In the genomic region with DNA sequence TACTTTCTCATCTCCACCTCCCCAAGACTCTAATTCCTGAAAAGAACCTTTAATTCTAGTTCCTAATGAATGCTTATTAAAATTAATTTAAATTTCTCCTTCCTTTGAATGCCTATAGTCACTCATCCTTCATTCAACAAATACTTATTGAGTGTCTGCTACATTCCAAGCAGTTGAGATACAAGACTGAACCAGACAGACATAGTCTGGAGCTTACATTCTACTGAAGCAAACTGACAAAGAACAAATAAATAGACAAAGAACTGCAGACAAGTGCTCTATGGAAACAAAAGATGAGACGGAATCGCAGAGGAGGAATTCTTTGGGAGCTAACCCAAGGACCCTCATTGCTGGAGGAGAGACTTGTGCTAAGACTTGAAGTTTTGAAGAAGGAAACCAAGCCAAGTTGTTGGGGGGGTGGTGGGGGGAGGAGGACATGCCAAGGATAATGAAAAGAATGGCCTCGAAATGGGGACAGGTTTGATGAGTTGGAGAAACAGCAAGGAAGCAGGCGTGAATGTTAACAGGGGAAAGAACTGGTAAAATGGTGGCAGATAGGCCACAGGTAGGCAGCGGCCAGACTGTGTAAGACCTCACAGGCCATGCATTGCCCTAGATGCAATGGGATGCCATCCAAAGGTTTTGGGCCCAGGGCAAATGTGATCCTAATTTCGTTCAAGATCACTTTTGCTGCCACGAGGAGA, we compare ENCODE assay signal across 8 cellular contexts. TPM values are rescaled to one million over a fixed set of nuclear protein-coding genes. Genes with fewer than 3 reads are reported as not detected.
DNase-seq lines count a peak whose midpoint lies in the region; ATAC-seq and TF ChIP-seq lines count a peak whose summit lies in the region.

No MANE protein-coding gene starts in this region.

- no peaks in the 10 kb centered on the region for H3K27me3 Mint-ChIP-seq in endodermal cell (ENCODE audit: insufficient read depth)
- H3K27me3 Mint-ChIP-seq in nephron progenitor cell (ENCODE audit: low read depth, poor library complexity) = no peaks in the 10 kb centered on the region

- peak; percentile 14 for ATAC-seq in PC-3

- peak overlapping the region; percentile 82 for H3K4me2 ChIP-seq in PC-3 (ENCODE audit: low read length)

- CTCF ChIA-PET in PC-3 (lab: Charles Lee) = no interaction called here

- peak overlapping the region; percentile 84 for H3K9ac ChIP-seq in PC-3 (ENCODE audit: low read length)
- H3K9ac ChIP-seq in endodermal cell (ENCODE audit: extremely low read depth, low read length, poor library complexity, severe bottlenecking) = peak overlapping the region; percentile 79

- H3K4me1 Mint-ChIP-seq in endodermal cell (peaks cover 11% of the 10 kb centered on the region), nephron progenitor cell (peaks cover 48% of the 10 kb centered on the region)

- TF ChIP-seq CTCF in PC-3 (conservative IDR thresholded peaks at IDR 0.05; ENCODE audit: low read depth, low read length) = no peak
- TF ChIP-seq CTCF in endodermal cell (conservative IDR thresholded peaks at IDR 0.05) = no peak
- no peak for TF ChIP-seq CTCF in nephron progenitor cell (IDR thresholded peaks at IDR 0.05)

- H3K4me1 ChIP-seq in PC-3 (ENCODE audit: insufficient read depth, low read length) (peaks cover 24% of the 10 kb centered on the region), endodermal cell (ENCODE audit: control insufficient read depth, insufficient read depth, low read length) (no peaks in the 10 kb centered on the region)

- H3K9me3 Mint-ChIP-seq in endodermal cell (no peaks in the 10 kb centered on the region), nephron progenitor cell (peaks cover 3% of the 10 kb centered on the region)

- peak overlapping the region; percentile 88 for H3K4me3 Mint-ChIP-seq in endodermal cell
- H3K4me3 Mint-ChIP-seq in nephron progenitor cell = peak overlapping the region; percentile 90

- BruUV-seq in PC-3 (replicated peaks; lab: Mats Ljungman, UMichigan) = no TSS peak

- H3K27ac ChIP-seq in PC-3 (ENCODE audit: low read length) = peak overlapping the region; percentile 91
- peak overlapping the region; percentile 95 for H3K27ac ChIP-seq in endodermal cell (ENCODE audit: low read depth, low read length)

- H3K27ac Mint-ChIP-seq in endodermal cell (peak overlapping the region; percentile 97), nephron progenitor cell (peak overlapping the region; percentile 100)

- WGBS in endodermal cell (ENCODE audit: insufficient coverage in 1 of 2, insufficient read length in 1 of 2), 2 experiments = 14 to 17% methylated on average over 7 of the region's 7 CpGs

- no peaks in the 10 kb centered on the region for H4K20me1 ChIP-seq in PC-3 (ENCODE audit: low read length)

- H3K36me3 ChIP-seq in PC-3 (ENCODE audit: low read depth, low read length) (peaks cover 31% of the 10 kb centered on the region), endodermal cell (ENCODE audit: control insufficient read depth, insufficient read depth, low read length) (peaks cover 39% of the 10 kb centered on the region)

- H2AFZ ChIP-seq in PC-3 (ENCODE audit: low read length) = peak overlapping the region; percentile 97

- intact Hi-C loops in PC-3 (cut with micrococcal nuclease) = loop anchor here (5.0 to 10.0 kb wide), 2 partner anchors 74 to 329 kb away; no protein-coding TSS in a partner anchor

- H3F3A ChIP-seq in PC-3 (ENCODE audit: low read length, unreplicated experiment) = peaks cover 6% of the 10 kb centered on the region

- peaks cover 39% of the 10 kb centered on the region for H3K79me2 ChIP-seq in PC-3 (ENCODE audit: low read length)

- H3K9me2 ChIP-seq in PC-3 (replicated peaks; ENCODE audit: low read length) = no peaks in the 10 kb centered on the region

- H3K4me3 ChIP-seq in PC-3 (ENCODE audit: low read length) = peak overlapping the region; percentile 74
- peak overlapping the region; percentile 92 for H3K4me3 ChIP-seq in endodermal cell (ENCODE audit: low read length)

- POLR2A ChIA-PET in PC-3 (lab: Charles Lee; ENCODE audit: unreplicated experiment) = interaction anchor here (0.5 to 1.0 kb wide), 4 partner anchors 9 to 330 kb away, joined by 3 to 4 read pairs (median 4); no protein-coding TSS in a partner anchor

- no peaks in the 10 kb centered on the region for H3K27me3 ChIP-seq in PC-3 (ENCODE audit: low read length)
- H3K27me3 ChIP-seq in endodermal cell (ENCODE audit: control insufficient read depth, insufficient read depth, low read length, poor library complexity, severe bottlenecking) = no peaks in the 10 kb centered on the region

- no peaks in the 10 kb centered on the region for H3K9me3 ChIP-seq in PC-3 (ENCODE audit: low read length)
- no peaks in the 10 kb centered on the region for H3K9me3 ChIP-seq in endodermal cell (ENCODE audit: control insufficient read depth, low read length)

- H3K36me3 Mint-ChIP-seq in endodermal cell (ENCODE audit: low read depth) = peaks cover 21% of the 10 kb centered on the region
- peaks cover 34% of the 10 kb centered on the region for H3K36me3 Mint-ChIP-seq in nephron progenitor cell (ENCODE audit: low read depth)

- DNase-seq in ELR (ENCODE audit: low read depth) (peak; percentile 20), PC-3 (no peak), endodermal cell (peak; percentile 70), nephron progenitor cell (no peak), cortex of kidney (lab: John Stamatoyannopoulos, UW) (no peak), NCI-H2196 (lab: John Stamatoyannopoulos, UW; ENCODE audit: unreplicated experiment) (no peak), DMS114 treated with DMSO at 0.1 percent for 48 hours (lab: John Stamatoyannopoulos, UW; ENCODE audit: unreplicated experiment) (no peak), NCI-H1048 (lab: John Stamatoyannopoulos, UW) (no peak)

RNA-seq across cellular contexts. Expression of gene TDG, which starts 9.7 kb away (rescaled TPM):
- total RNA-seq in PC-3 (2014; rRNA removed) (35.0 and 45.6 TPM in 2 replicates), endodermal cell (10 to 100 TPM; 53.4 to 58.1 TPM)
- 58.7 TPM for polyA plus RNA-seq in endodermal cell (2013, experiment 1 of 2)
- 58.3 TPM for polyA plus RNA-seq in endodermal cell (2013, experiment 2 of 2)

RNA-seq across cellular contexts. Expression of gene HSP90B1, which starts 25.8 kb away (rescaled TPM):
- total RNA-seq in PC-3 (2014; rRNA removed) (476 and 593 TPM in 2 replicates), endodermal cell (1,000 to 10,000 TPM; 1,047 to 1,509 TPM)
- polyA plus RNA-seq in endodermal cell (2013, experiment 1 of 2) = 642 TPM
- polyA plus RNA-seq in endodermal cell (2013, experiment 2 of 2) = 723 TPM

Comparison
In these comparisons a context has a peak if more than half of its experiments do, and no peak if none do; other contexts are left out.
1. DNase-seq: peak in ELR (single experiment) and endodermal cell (single experiment); none in PC-3 (single experiment), nephron progenitor cell (single experiment), cortex of kidney (single experiment), NCI-H2196 (single experiment), DMS114 treated with DMSO at 0.1 percent for 48 hours (single experiment) and NCI-H1048 (single experiment).